8 cellular contexts compared by ENCODE assay signal in genomic region chr5:81751009-81751835, GRCh38. TPM values are rescaled to one million over a fixed set of nuclear protein-coding genes. Genes with fewer than 3 reads are reported as not detected.
A peak's percentile ranks its signal among the peaks of the same experiment; 100 is the strongest.
DNase-seq lines count a peak whose midpoint lies in the region; ATAC-seq and TF ChIP-seq lines count a peak whose summit lies in the region.

Gene SSBP2, minus strand, starts transcription at chr5:81751097. Its CDS starts 55 bp downstream, at chr5:81751042.

- TF ChIP-seq CTCF in kidney epithelial cell (IDR thresholded peaks at IDR 0.05; ENCODE audit: insufficient read depth, low read length, poor library complexity, severe bottlenecking): no peak

- peak within 1 kb of the TSS; percentile 90 for H3K4me3 ChIP-seq in kidney epithelial cell (ENCODE audit: low read depth, low read length)

- no peaks in the 10 kb centered on the region for H3K36me3 ChIP-seq in kidney epithelial cell (ENCODE audit: control insufficient read depth, insufficient read depth, low read length)

- peak; percentile 67 for ATAC-seq in HG03378 (IDR thresholded peaks at IDR 0.05; ENCODE audit: unreplicated experiment)

- DNase-seq in Ammon's horn (ENCODE audit: low spot score) (peak; percentile 100), NCI-H446 treated with DMSO at 0.1 percent for 48 hours (lab: John Stamatoyannopoulos, UW) (peak; percentile 95), cerebellum (ENCODE audit: low spot score) (peak; percentile 98), kidney epithelial cell (ENCODE audit: low read depth) (peak; percentile 81)
- peak; percentile 99 for DNase-seq in activated CD4-positive, alpha-beta T cell treated with anti-CD3 and anti-CD28 coated beads for 1 hour
- DNase-seq in stimulated activated CD4-positive, alpha-beta T cell treated with anti-CD3 and anti-CD28 coated beads, Interleukin-15, amount 100 ng/mL, for 24 hours: peak; percentile 98

- no peaks in the 10 kb centered on the region for H3K27me3 ChIP-seq in kidney epithelial cell (ENCODE audit: control insufficient read depth, insufficient read depth, low read length)

- TF ChIP-seq POLR2A in GM19099 (IDR thresholded peaks at IDR 0.05; ENCODE audit: extremely low read depth, insufficient read length, low read depth): peak; percentile 70

RNA-seq across cellular contexts. Expression of gene SSBP2, which starts in this region (rescaled TPM):
- total RNA-seq in cerebellum (117 TPM), kidney epithelial cell (5.3 and 11.0 TPM in 2 replicates)

Comparison
In these comparisons a context has a peak if more than half of its experiments do, and no peak if none do; other contexts are left out.
1. Peak in every context shown above with its lines: DNase-seq, ATAC-seq and H3K4me3 ChIP-seq.